Comparison of ENCODE assay signal across 28 cellular contexts in the genomic region with DNA sequence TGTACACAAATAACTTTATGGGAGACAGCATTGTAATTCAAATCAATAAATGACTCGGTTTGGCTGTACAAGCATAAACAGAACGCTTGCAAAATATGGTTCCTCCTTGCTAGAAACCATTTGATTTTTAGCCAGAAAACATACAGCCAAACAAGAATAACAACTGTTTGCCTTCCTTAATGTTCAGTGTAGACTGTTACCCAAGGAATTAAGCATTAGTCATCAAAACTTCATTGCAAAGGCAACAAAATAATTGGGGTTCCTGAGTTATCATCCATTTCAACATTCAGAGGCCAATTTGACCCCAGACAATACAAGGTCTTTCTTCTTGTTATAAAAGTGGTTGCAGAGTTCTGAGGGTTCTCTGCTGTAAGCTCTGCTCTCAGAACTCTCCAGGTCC.
"Had no signal": no experiment of that assay in that cellular context is flagged by ENCODE, and none has a peak within 500 bp of the region (broad histone marks: within the 10 kb centered on the region; RNA-seq: fewer than 3 reads in every experiment).

No MANE protein-coding gene starts in this region.

- ATAC-seq: activated CD8-positive, alpha-beta memory T cell treated with anti-CD3 and anti-CD28 coated beads, Interleukin-2, amount 10 ng/mL, durations not matched to agents 7 days and 5 days; activated CD8-positive, alpha-beta T cell treated with anti-CD3 and anti-CD28 coated beads, Interleukin-2, amount 10 ng/mL, durations not matched to agents 7 days and 5 days; activated naive CD8-positive, alpha-beta T cell treated with anti-CD3 and anti-CD28 coated beads, Interleukin-2, amount 50 U/mL, for 24 hours; body of pancreas; effector memory CD8-positive, alpha-beta T cell; foreskin keratinocyte; gastrocnemius medialis; heart left ventricle; WTC11 had no signal

- H3K4me3 ChIP-seq: adrenal gland, body of pancreas, gastrocnemius medialis, heart left ventricle had no signal

- H3K27ac ChIP-seq: adrenal gland, body of pancreas, epithelial cell of prostate, foreskin keratinocyte, gastrocnemius medialis, heart left ventricle had no signal

- H3K36me3 ChIP-seq: adrenal gland, gastrocnemius medialis, heart left ventricle had no signal

- H3K9me3 ChIP-seq: adrenal gland, body of pancreas, gastrocnemius medialis had no signal

- DNase-seq: activated CD4-positive, alpha-beta T cell treated with anti-CD3 and anti-CD28 coated beads for 1 hour; activated CD4-positive, alpha-beta T cell treated with anti-CD3 and anti-CD28 coated beads for 4 hours; activated CD4-positive, alpha-beta T cell treated with anti-CD3 and anti-CD28 coated beads, Interleukin-2, amount 10 ng/mL, durations not matched to agents 7 days and 5 days; activated CD4-positive, alpha-beta T cell treated with anti-CD3 and anti-CD28 coated beads, Interleukin-2, amount 50 U/mL, for 48 hours; activated CD8-positive, alpha-beta memory T cell treated with anti-CD3 and anti-CD28 coated beads, Interleukin-2, amount 10 ng/mL, durations not matched to agents 7 days and 5 days; activated CD8-positive, alpha-beta memory T cell treated with anti-CD3 and anti-CD28 coated beads, Interleukin-2, amount 50 U/mL, for 4 hours; activated CD8-positive, alpha-beta T cell treated with anti-CD3 and anti-CD28 coated beads, Interleukin-2, amount 10 ng/mL, durations not matched to agents 7 days and 5 days; activated effector memory CD4-positive, alpha-beta T cell treated with anti-CD3 and anti-CD28 coated beads, Interleukin-2, amount 50 U/mL, for 16 hours; activated naive CD4-positive, alpha-beta T cell treated with anti-CD3 and anti-CD28 coated beads for 36 hours; activated naive CD8-positive, alpha-beta T cell treated with anti-CD3 and anti-CD28 coated beads for 36 hours; activated naive CD8-positive, alpha-beta T cell treated with anti-CD3 and anti-CD28 coated beads, Interleukin-2, amount 50 U/mL, for 24 hours; activated T-cell treated with anti-CD3 and anti-CD28 coated beads, Interleukin-2, amount 50 U/mL, for 1 hour; activated T-cell treated with anti-CD3 and anti-CD28 coated beads, Interleukin-2, amount 50 U/mL, for 48 hours; adrenal gland; aorta; body of pancreas; caudate nucleus; cortex of kidney; dermis blood vessel endothelial cell; effector CD4-positive, alpha-beta T cell; effector memory CD8-positive, alpha-beta T cell; foreskin keratinocyte; gastrocnemius medialis; glutamatergic neuron; heart left ventricle; T-helper 2 cell had no signal
